Comparison of ENCODE assay signal across 7 cellular contexts in the genomic region with DNA sequence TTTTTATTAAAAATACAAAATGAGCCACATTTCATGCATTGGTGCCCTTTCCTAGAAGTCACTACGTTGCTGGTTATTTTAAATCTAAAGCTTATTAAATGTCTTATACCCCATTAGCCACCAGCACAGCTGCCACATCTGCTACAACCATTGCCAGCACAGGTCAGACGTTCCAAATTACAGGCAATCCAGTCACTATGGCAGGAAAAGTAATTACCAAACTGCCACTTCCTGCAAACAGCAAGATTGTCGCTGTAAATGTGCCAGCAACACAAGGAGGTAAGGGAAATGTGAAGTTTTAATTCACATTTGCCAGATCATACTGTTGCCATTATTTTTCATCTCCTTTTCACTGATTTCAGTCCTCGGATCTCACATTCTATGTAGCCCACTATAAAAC.
DNase-seq lines count a peak whose midpoint lies in the region; ATAC-seq, FAIRE-seq and TF ChIP-seq lines count a peak whose summit lies in the region.
"Not testable (repeated sequence)": the region's sequence is repeated elsewhere in the genome, so short reads cannot be mapped to it uniquely, and the experiment has no call there.

No MANE protein-coding gene starts in this region.

- H3K4me1 ChIP-seq in PC-3 (ENCODE audit: insufficient read depth, low read length); GM12878 (ENCODE audit: control insufficient read depth, insufficient read depth, low read length); endothelial cell of umbilical vein (ENCODE audit: control insufficient read depth, extremely low read depth, insufficient read depth, low read length): not testable (repeated sequence)
- H3K4me1 ChIP-seq in neutrophil (ENCODE audit: control insufficient read depth in 1 of 2, insufficient read depth in 1 of 2, low read depth in 1 of 2, low read length in 1 of 2) = peaks cover 0 to 12% of the 10 kb centered on the region in 2 experiments

- not testable (repeated sequence) for H3K79me2 ChIP-seq in PC-3 (ENCODE audit: low read length); GM12878 (ENCODE audit: control insufficient read depth, insufficient read depth, low read length); endothelial cell of umbilical vein (ENCODE audit: control insufficient read depth, insufficient read depth, low read length)

- TF ChIP-seq CTCF in PC-3 (conservative IDR thresholded peaks at IDR 0.05; ENCODE audit: low read depth, low read length); GM12878 (IDR thresholded peaks at IDR 0.05 in 2 of 3, conservative IDR thresholded peaks at IDR 0.05 in 1 of 3; ENCODE audit: control insufficient read depth in 2 of 3, extremely low read depth in 1 of 3, insufficient read depth in 1 of 3, low read depth in 3 of 3, low read length in 3 of 3); endothelial cell of umbilical vein (IDR thresholded peaks at IDR 0.05; ENCODE audit: extremely low read depth in 1 of 2, insufficient read depth in 1 of 2, low read depth in 1 of 2, low read length in 2 of 2); neutrophil (IDR thresholded peaks at IDR 0.05): not testable (repeated sequence)

- H4K20me1 ChIP-seq in PC-3 (ENCODE audit: low read length); GM12878 (ENCODE audit: control insufficient read depth, insufficient read depth); endothelial cell of umbilical vein (replicated peaks; ENCODE audit: control insufficient read depth, extremely low read depth, insufficient read depth, low read length): not testable (repeated sequence)

- H3K4me2 ChIP-seq in PC-3 (ENCODE audit: low read length); GM12878 (ENCODE audit: control insufficient read depth, insufficient read depth); endothelial cell of umbilical vein (ENCODE audit: insufficient read depth, low read length): not testable (repeated sequence)

- H2AFZ ChIP-seq in PC-3 (ENCODE audit: low read length); GM12878 (ENCODE audit: control insufficient read depth, low read depth, low read length); endothelial cell of umbilical vein (ENCODE audit: low read depth, low read length): not testable (repeated sequence)

- H3K27me3 ChIP-seq in PC-3 (ENCODE audit: low read length); GM12878 (replicated peaks in 1 of 2; ENCODE audit: control insufficient read depth in 2 of 2, insufficient read depth in 2 of 2, low read length in 1 of 2); endothelial cell of umbilical vein (ENCODE audit: control insufficient read depth in 2 of 2, insufficient read depth in 2 of 2, low read length in 2 of 2); neutrophil: not testable (repeated sequence)

- not testable (repeated sequence) for TF ChIP-seq EP300 in GM12878 (IDR thresholded peaks at IDR 0.05; ENCODE audit: borderline replicate concordance in 1 of 2, control insufficient read depth in 1 of 2, low read depth in 2 of 2, low read length in 2 of 2)

- in situ Hi-C loops in GM12878 (cut with MboI) = not testable (repeated sequence)

- dilution Hi-C loops in endothelial cell of umbilical vein (cut with MboI; ENCODE audit: extremely low pct_ligation_motif_present, low sequenced_read_pairs) = not testable (repeated sequence)

- POLR2A ChIA-PET in PC-3 (lab: Charles Lee; ENCODE audit: unreplicated experiment) = interaction anchor here (0.6 kb wide), 1 partner anchor 158 kb away, joined by 17 read pairs; no protein-coding TSS in a partner anchor
- POLR2A ChIA-PET in GM12878 (lab: Charles Lee) = interaction anchor here (0.7 kb wide), 1 partner anchor 211 kb away, joined by 3 read pairs; no protein-coding TSS in a partner anchor
- POLR2A ChIA-PET in endothelial cell of umbilical vein (lab: Charles Lee) = not testable (repeated sequence)

- WGBS in GM12878 (ENCODE audit: insufficient coverage, insufficient replicate concordance, low lambda C conversion rate, missing lambda C conversion rate) = 71% methylated on average over 4 of the region's 4 CpGs

- not testable (repeated sequence) for TF ChIP-seq POLR2A in GM12892 (IDR thresholded peaks at IDR 0.05; ENCODE audit: low read depth, low read length); GM12878 (IDR thresholded peaks at IDR 0.05; ENCODE audit: low read depth, low read length); endothelial cell of umbilical vein (IDR thresholded peaks at IDR 0.05; ENCODE audit: low read depth, low read length)

- H3F3A ChIP-seq in PC-3 (ENCODE audit: low read length, unreplicated experiment) = not testable (repeated sequence)

- H3K9me1 ChIP-seq in endothelial cell of umbilical vein (replicated peaks; ENCODE audit: control insufficient read depth, extremely low read depth, insufficient read depth, low read length) = not testable (repeated sequence)

- RAD21 ChIA-PET in GM12878 (lab: Charles Lee; ENCODE audit: unreplicated experiment) = not testable (repeated sequence)

- H3K36me3 ChIP-seq in PC-3 (ENCODE audit: low read depth, low read length) (peaks cover 52% of the 10 kb centered on the region), GM12878 (ENCODE audit: control insufficient read depth in 2 of 2, insufficient read depth in 2 of 2, low read length in 1 of 2) (peaks cover 9 to 34% of the 10 kb centered on the region in 2 experiments), endothelial cell of umbilical vein (ENCODE audit: control insufficient read depth in 2 of 2, extremely low read depth in 1 of 2, insufficient read depth in 2 of 2, low read length in 2 of 2) (peaks cover 14 to 18% of the 10 kb centered on the region in 2 experiments), neutrophil (peaks cover 96% of the 10 kb centered on the region)

- not testable (repeated sequence) for H3K9me2 ChIP-seq in PC-3 (replicated peaks; ENCODE audit: low read length)

- H3K4me3 ChIP-seq in PC-3 (ENCODE audit: low read length); GM12878; endothelial cell of umbilical vein (replicated peaks in 1 of 3; ENCODE audit: insufficient read depth in 1 of 3, low read depth in 1 of 3, low read length in 3 of 3); neutrophil (ENCODE audit: low read depth in 1 of 2, low read length in 1 of 2): not testable (repeated sequence)

- CTCF ChIA-PET in PC-3 (lab: Charles Lee); GM12878 (lab: Yijun Ruan, JAX): not testable (repeated sequence)
- CTCF ChIA-PET in endothelial cell of umbilical vein (lab: Charles Lee) = interaction anchor here (2.1 kb wide), 1 partner anchor 14 kb away, joined by 9 read pairs; no protein-coding TSS in a partner anchor

- not testable (repeated sequence) for DNase-seq in GM12892 (ENCODE audit: insufficient read length); PC-3; GM12878 (ENCODE audit: low read depth, low spot score); endothelial cell of umbilical vein (ENCODE audit: low read depth, low spot score)
- DNase-seq in NCI-H2081 (lab: John Stamatoyannopoulos, UW) (peak; percentile 21 to 84), lung microvascular endothelial cell (ENCODE audit: low read depth in 2 of 2) (peak; percentile 5 to 17)

- TF ChIP-seq RAD21 in GM12878 (IDR thresholded peaks at IDR 0.05; ENCODE audit: insufficient read depth, low read depth, low read length) = not testable (repeated sequence)

- not testable (repeated sequence) for ATAC-seq in PC-3, GM12878

- not testable (repeated sequence) for H3K9ac ChIP-seq in PC-3 (ENCODE audit: low read length); GM12878 (ENCODE audit: control insufficient read depth, insufficient read depth, low read length); endothelial cell of umbilical vein (replicated peaks; ENCODE audit: extremely low read depth, insufficient read depth, low read length)

- not testable (repeated sequence) for H3K9me3 ChIP-seq in PC-3 (ENCODE audit: low read length); GM12878 (replicated peaks; ENCODE audit: control insufficient read depth, insufficient read depth, low read length); endothelial cell of umbilical vein (replicated peaks; ENCODE audit: control insufficient read depth, insufficient read depth, low read length); neutrophil

- H3K27ac ChIP-seq in PC-3 (ENCODE audit: low read length); GM12878 (ENCODE audit: control insufficient read depth, insufficient read depth); endothelial cell of umbilical vein (ENCODE audit: insufficient read depth, low read depth, low read length): not testable (repeated sequence)
- peak overlapping the region; percentile 42 for H3K27ac ChIP-seq in neutrophil

- intact Hi-C loops in PC-3 (cut with micrococcal nuclease); GM12878 (cut with micrococcal nuclease; ENCODE audit: unreplicated experiment): not testable (repeated sequence)
- intact Hi-C loops in endothelial cell of umbilical vein (cut with micrococcal nuclease) = loop anchor here (5.0 kb wide), 1 partner anchor 127 kb away; no protein-coding TSS in a partner anchor

- FAIRE-seq in GM12892 (lab: Jason Lieb, UNC) (peak; percentile 48), GM12878 (lab: Jason Lieb, UNC) (peak; percentile 88), endothelial cell of umbilical vein (lab: Jason Lieb, UNC) (peak; percentile 28)

- SMC1A ChIA-PET in GM12878 (lab: Charles Lee; ENCODE audit: uncharacterized antibody, unreplicated experiment) = not testable (repeated sequence)

- BruUV-seq in PC-3 (replicated peaks; lab: Mats Ljungman, UMichigan) = TSS peak; percentile 12
- BruUV-seq in GM12878 (replicated peaks; lab: Mats Ljungman, UMichigan); endothelial cell of umbilical vein (replicated peaks; lab: Mats Ljungman, UMichigan): not testable (repeated sequence)
